In genomic region chr6:41986339-41986738, GRCh38 we compare ENCODE assay signal across 20 cellular contexts. TPM values are rescaled to one million over a fixed set of nuclear protein-coding genes. Genes with fewer than 3 reads are reported as not detected.
DNase-seq lines count a peak whose midpoint lies in the region; ATAC-seq and TF ChIP-seq lines count a peak whose summit lies in the region.
"Had no signal": no experiment of that assay in that cellular context is flagged by ENCODE, and none has a peak within 500 bp of the region (broad histone marks: within the 10 kb centered on the region; RNA-seq: fewer than 3 reads in every experiment).

No MANE protein-coding gene starts in this region.

- DNase-seq in natural killer cell = no peak
- DNase-seq in natural killer cell treated with Interleukin-12 subunit alpha and Interleukin-12 subunit beta and Interleukin-15 and Interleukin-18, amount 100 ng/mL, for 72 hours (ENCODE audit: low spot score) = no peak
- DNase-seq in immature natural killer cell = no peak
- no peak for DNase-seq in DMS 273 (lab: John Stamatoyannopoulos, UW; ENCODE audit: unreplicated experiment)
- no peak for DNase-seq in activated CD4-positive, alpha-beta T cell treated with anti-CD3 and anti-CD28 coated beads for 48 hours
- no peak for DNase-seq in nucleus accumbens (lab: John Stamatoyannopoulos, UW)
- DNase-seq: AML-193, C1 segment of cervical spinal cord, NCI-H1092, NCI-H1417 treated with DMSO at 0.1 percent for 48 hours, NCI-H1694 treated with DMSO at 0.1 percent for 48 hours, NCI-H2081, NCI-H2227 treated with DMSO at 0.1 percent for 48 hours, NCI-H526 treated with DMSO at 0.1 percent for 48 hours, PC-9, SJCRH30 had no signal

- no peak for ATAC-seq in natural killer cell
- no peak for ATAC-seq in natural killer cell treated with Interleukin-12 subunit alpha and Interleukin-12 subunit beta and Interleukin-15 and Interleukin-18, amount 100 ng/mL, for 72 hours
- ATAC-seq in activated T-helper 17 cell treated with anti-CD3 and anti-CD28 coated beads, Interleukin-2, amount 50 U/mL, for 72 hours (replicated peaks) = no peak
- ATAC-seq: A549, Right ventricle myocardium inferior had no signal

- H3K9me3 Mint-ChIP-seq in natural killer cell = no peaks in the 10 kb centered on the region
- H3K9me3 Mint-ChIP-seq in natural killer cell treated with Interleukin-12 subunit alpha and Interleukin-12 subunit beta and Interleukin-15 and Interleukin-18, amount 100 ng/mL, for 72 hours = peaks cover 4% of the 10 kb centered on the region
- no peaks in the 10 kb centered on the region for H3K9me3 Mint-ChIP-seq in activated T-helper 17 cell treated with anti-CD3 and anti-CD28 coated beads, Interleukin-2, amount 50 U/mL, for 72 hours
- H3K9me3 Mint-ChIP-seq in immature natural killer cell = no peaks in the 10 kb centered on the region
- H3K9me3 Mint-ChIP-seq: IgD-negative memory B cell had no signal

- H3K27me3 Mint-ChIP-seq in natural killer cell (ENCODE audit: low read depth in 2 of 2) (no peaks in the 10 kb centered on the region), immature natural killer cell (ENCODE audit: low read depth in 3 of 3) (peaks cover 0 to 4% (median 0%) of the 10 kb centered on the region in 3 donors)
- no peaks in the 10 kb centered on the region for H3K27me3 Mint-ChIP-seq in natural killer cell treated with Interleukin-12 subunit alpha and Interleukin-12 subunit beta and Interleukin-15 and Interleukin-18, amount 100 ng/mL, for 72 hours
- no peaks in the 10 kb centered on the region for H3K27me3 Mint-ChIP-seq in activated T-helper 17 cell treated with anti-CD3 and anti-CD28 coated beads, Interleukin-2, amount 50 U/mL, for 72 hours
- H3K27me3 Mint-ChIP-seq: IgD-negative memory B cell had no signal

- H3K36me3 Mint-ChIP-seq in natural killer cell (no peaks in the 10 kb centered on the region), immature natural killer cell (peaks cover 0 to 5% (median 4%) of the 10 kb centered on the region in 3 donors)
- H3K36me3 Mint-ChIP-seq in natural killer cell treated with Interleukin-12 subunit alpha and Interleukin-12 subunit beta and Interleukin-15 and Interleukin-18, amount 100 ng/mL, for 72 hours = no peaks in the 10 kb centered on the region
- peaks cover 17% of the 10 kb centered on the region for H3K36me3 Mint-ChIP-seq in activated T-helper 17 cell treated with anti-CD3 and anti-CD28 coated beads, Interleukin-2, amount 50 U/mL, for 72 hours (ENCODE audit: low read depth)

- H3K4me3 Mint-ChIP-seq in natural killer cell (no peak overlapping the region), immature natural killer cell (no peak overlapping the region)
- no peak overlapping the region for H3K4me3 Mint-ChIP-seq in natural killer cell treated with Interleukin-12 subunit alpha and Interleukin-12 subunit beta and Interleukin-15 and Interleukin-18, amount 100 ng/mL, for 72 hours
- peak overlapping the region; percentile 1 for H3K4me3 Mint-ChIP-seq in activated T-helper 17 cell treated with anti-CD3 and anti-CD28 coated beads, Interleukin-2, amount 50 U/mL, for 72 hours
- H3K4me3 Mint-ChIP-seq: IgD-negative memory B cell had no signal

- H3K27ac Mint-ChIP-seq in natural killer cell (peak overlapping the region; percentile 65 to 79), immature natural killer cell (peak overlapping the region in 4 of 6 donors; percentile 12 to 34 (median 21))
- H3K27ac Mint-ChIP-seq in natural killer cell treated with Interleukin-12 subunit alpha and Interleukin-12 subunit beta and Interleukin-15 and Interleukin-18, amount 100 ng/mL, for 72 hours = peak overlapping the region in 1 of 2 donors; percentile 83
- H3K27ac Mint-ChIP-seq in activated T-helper 17 cell treated with anti-CD3 and anti-CD28 coated beads, Interleukin-2, amount 50 U/mL, for 72 hours = no peak overlapping the region
- H3K27ac Mint-ChIP-seq: IgD-negative memory B cell had no signal

- intact Hi-C loops in natural killer cell (cut with micrococcal nuclease) = no loop called here

- no peak for TF ChIP-seq CTCF in natural killer cell (IDR thresholded peaks at IDR 0.05)

- H3K4me1 Mint-ChIP-seq in natural killer cell = peaks cover 42 to 46% of the 10 kb centered on the region in 2 donors
- peaks cover 33 to 42% of the 10 kb centered on the region in 2 donors for H3K4me1 Mint-ChIP-seq in natural killer cell treated with Interleukin-12 subunit alpha and Interleukin-12 subunit beta and Interleukin-15 and Interleukin-18, amount 100 ng/mL, for 72 hours (ENCODE audit: low read depth in 2 of 2)
- H3K4me1 Mint-ChIP-seq in activated T-helper 17 cell treated with anti-CD3 and anti-CD28 coated beads, Interleukin-2, amount 50 U/mL, for 72 hours = peaks cover 24% of the 10 kb centered on the region
- peaks cover 62 to 81% of the 10 kb centered on the region in 2 donors for H3K4me1 Mint-ChIP-seq in immature natural killer cell

RNA-seq across cellular contexts. Expression of gene CCND3, which starts 44.7 kb away (rescaled TPM):
- 100 to 1,000 TPM; 409 to 438 (median 438) TPM for total RNA-seq in natural killer cell
- total RNA-seq in natural killer cell treated with Interleukin-12 subunit alpha and Interleukin-12 subunit beta and Interleukin-15 and Interleukin-18, amount 100 ng/mL, for 72 hours = 100 to 1,000 TPM; 382 to 466 TPM
- 100 to 1,000 TPM; 297 to 332 TPM for total RNA-seq in activated T-helper 17 cell treated with anti-CD3 and anti-CD28 coated beads, Interleukin-2, amount 50 U/mL, for 72 hours
- polyA plus RNA-seq in immature natural killer cell = 1,000 to 10,000 TPM in 2 of 3 donors, 100 to 1,000 TPM in 1; 782 to 1,087 (median 1,041) TPM
